In the genomic region with DNA sequence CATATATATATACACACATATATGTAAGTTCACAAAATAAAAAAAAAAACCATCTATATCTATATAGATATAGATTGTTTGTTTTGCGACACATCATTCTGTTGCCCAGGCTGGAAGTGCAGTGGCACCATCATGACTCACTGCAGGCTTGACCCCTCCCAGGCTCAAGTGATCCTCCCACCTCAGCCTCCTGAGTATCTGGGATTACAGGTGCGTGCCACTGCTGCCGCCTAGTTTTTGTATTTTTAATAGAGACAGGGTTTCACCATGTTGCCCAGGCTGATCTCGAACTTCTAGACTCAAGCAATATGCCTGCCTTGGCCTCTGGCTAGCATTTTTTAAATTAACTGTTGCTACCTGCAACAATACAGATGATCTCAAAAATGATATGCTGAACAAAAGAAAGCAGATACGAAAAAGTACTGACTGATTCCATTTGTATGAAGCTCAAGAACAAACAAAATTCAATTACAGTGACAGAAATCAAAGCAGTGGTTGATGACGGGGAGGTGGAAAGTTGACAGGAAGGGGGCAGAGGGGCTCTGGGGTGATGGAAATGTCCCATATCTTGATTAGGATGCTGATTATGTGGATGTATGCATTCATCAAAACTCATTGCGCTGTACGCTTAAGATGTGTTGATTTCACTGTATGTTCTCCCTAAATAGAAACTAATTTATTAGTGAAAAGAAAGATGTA, we compare ENCODE assay signal across 8 cellular contexts. TPM values are rescaled to one million over a fixed set of nuclear protein-coding genes. Genes with fewer than 3 reads are reported as not detected.
DNase-seq lines count a peak whose midpoint lies in the region; ATAC-seq, FAIRE-seq and TF ChIP-seq lines count a peak whose summit lies in the region.

No MANE protein-coding gene starts in this region.

- peaks cover under 1% of the 10 kb centered on the region for H3K36me3 Mint-ChIP-seq in CD8-positive, alpha-beta T cell
- no peaks in the 10 kb centered on the region for H3K36me3 Mint-ChIP-seq in immature natural killer cell

- DNase-seq in CD8-positive, alpha-beta T cell, result peak in 5 of 7 experiments; percentile 11 to 56 (median 52)
- DNase-seq in activated CD4-positive, alpha-beta T cell treated with anti-CD3 and anti-CD28 coated beads for 4 hours, result peak; percentile 47 to 57
- no peak for DNase-seq in immature natural killer cell
- no peak for DNase-seq in NCI-H446 treated with DMSO at 0.1 percent for 48 hours (lab: John Stamatoyannopoulos, UW)
- DNase-seq in DMS 273 (lab: John Stamatoyannopoulos, UW; ENCODE audit: unreplicated experiment), result no peak
- DNase-seq in D721Med (ENCODE audit: insufficient read length, low spot score), result no peak
- no peak for DNase-seq in NCI-H446 (lab: John Stamatoyannopoulos, UW)

- no peaks in the 10 kb centered on the region for H3K9me3 ChIP-seq in CD8-positive, alpha-beta T cell (ENCODE audit: low read length)

- TF ChIP-seq CTCF in CD8-positive, alpha-beta T cell (IDR thresholded peaks at IDR 0.05), result no peak
- no peak for TF ChIP-seq CTCF in D721Med (IDR thresholded peaks at IDR 0.05; ENCODE audit: insufficient read depth, missing control alignments)

- H3K9me3 Mint-ChIP-seq in CD8-positive, alpha-beta T cell, result no peaks in the 10 kb centered on the region
- no peaks in the 10 kb centered on the region for H3K9me3 Mint-ChIP-seq in immature natural killer cell

- FAIRE-seq in D721Med (lab: Jason Lieb, UNC), result no peak

- CTCF ChIA-PET in CD8-positive, alpha-beta T cell (lab: Charles Lee), result no interaction called here

- H3K27ac ChIP-seq in CD8-positive, alpha-beta T cell (ENCODE audit: low read depth, low read length), result no peak overlapping the region

- peaks cover 41% of the 10 kb centered on the region for H3K4me1 Mint-ChIP-seq in CD8-positive, alpha-beta T cell (ENCODE audit: low read depth)
- H3K4me1 Mint-ChIP-seq in immature natural killer cell, result peaks cover 31 to 39% of the 10 kb centered on the region in 2 donors

- H3K27me3 Mint-ChIP-seq in CD8-positive, alpha-beta T cell (ENCODE audit: low read depth), result no peaks in the 10 kb centered on the region
- no peaks in the 10 kb centered on the region for H3K27me3 Mint-ChIP-seq in immature natural killer cell (ENCODE audit: low read depth in 3 of 3)

- intact Hi-C loops in CD8-positive, alpha-beta T cell (cut with DNase I, micrococcal nuclease), result loop anchor here (5.0 to 10.0 kb wide), 3 partner anchors 39 to 197 kb away; no protein-coding TSS in a partner anchor

- H3K4me3 Mint-ChIP-seq in CD8-positive, alpha-beta T cell, result peak overlapping the region; percentile 72
- H3K4me3 Mint-ChIP-seq in immature natural killer cell, result peak overlapping the region in 4 of 5 donors; percentile 6 to 88 (median 40)

- H3K27ac Mint-ChIP-seq in CD8-positive, alpha-beta T cell, result peak overlapping the region; percentile 88
- peak overlapping the region in 5 of 6 donors; percentile 4 to 94 (median 69) for H3K27ac Mint-ChIP-seq in immature natural killer cell

- no peak overlapping the region for H3K4me3 ChIP-seq in CD8-positive, alpha-beta T cell (ENCODE audit: low read depth, low read length)

- no peaks in the 10 kb centered on the region for H3K36me3 ChIP-seq in CD8-positive, alpha-beta T cell (ENCODE audit: insufficient read depth, low read length)

- H3K27me3 ChIP-seq in CD8-positive, alpha-beta T cell (ENCODE audit: insufficient read depth, low read length), result no peaks in the 10 kb centered on the region

- POLR2A ChIA-PET in CD8-positive, alpha-beta T cell (lab: Charles Lee), result interaction anchor here (0.9 to 1.3 kb wide), 3 partner anchors 13 to 50 kb away, joined by 3 to 4 read pairs (median 3); a partner anchor contains a TSS

- peaks cover 12% of the 10 kb centered on the region for H3K4me1 ChIP-seq in CD8-positive, alpha-beta T cell (ENCODE audit: insufficient read depth, low read length)

- ATAC-seq in CD8-positive, alpha-beta T cell, result peak; percentile 50
- peak; percentile 3 for ATAC-seq in HG02571 (IDR thresholded peaks at IDR 0.05; ENCODE audit: unreplicated experiment)

RNA-seq across cellular contexts. Expression of a gene that starts 49.6 kb away (rescaled TPM):
- 10 to 100 TPM; 73.3 to 81.1 TPM for total RNA-seq in CD8-positive, alpha-beta T cell
- polyA plus RNA-seq in immature natural killer cell, result 10 to 100 TPM in 1 of 3 donors, 1 to 10 TPM in 2; 6.9 to 14.7 (median 8.0) TPM

Comparison
In these comparisons a context has a peak if more than half of its experiments do, and no peak if none do; other contexts are left out.
1. DNase-seq: peak in CD8-positive, alpha-beta T cell (5 of 7) and activated CD4-positive, alpha-beta T cell treated with anti-CD3 and anti-CD28 coated beads for 4 hours (2 of 2); none in immature natural killer cell (0 of 3), NCI-H446 treated with DMSO at 0.1 percent for 48 hours (single experiment), DMS 273 (single experiment), D721Med (single experiment) and NCI-H446 (0 of 2).